Comparison of ENCODE assay signal across 25 cellular contexts in the genomic region with DNA sequence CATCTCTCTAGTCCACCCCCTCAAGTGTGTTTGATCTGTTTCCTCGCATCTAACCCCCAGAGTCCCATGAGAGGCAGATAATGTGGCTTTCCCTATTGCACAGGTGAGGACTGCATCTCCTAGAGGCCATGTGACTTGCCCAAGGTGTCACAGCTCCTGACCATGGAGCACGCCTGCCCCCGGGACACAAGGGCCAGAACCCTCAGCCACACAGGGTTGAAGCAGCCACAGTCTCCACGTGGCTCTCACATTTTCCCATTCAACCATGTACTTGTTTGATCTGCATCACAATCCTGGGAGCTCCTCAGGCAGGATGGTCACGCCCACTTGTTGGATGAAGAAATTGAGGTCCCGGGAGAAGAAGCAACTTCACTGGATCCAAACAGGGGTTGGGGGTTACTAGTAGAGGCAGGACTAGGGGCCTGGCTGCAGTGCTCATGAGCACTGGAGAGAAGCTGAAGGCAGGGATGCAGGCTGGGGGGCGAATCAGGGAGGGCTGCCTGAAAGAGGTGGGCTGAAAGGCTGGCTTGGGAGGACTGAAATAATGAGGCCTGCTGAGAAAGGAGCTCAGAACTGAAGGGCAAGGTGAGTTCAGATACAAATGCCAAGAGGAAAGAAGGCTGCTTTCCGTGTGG.
A peak's percentile ranks its signal among the peaks of the same experiment; 100 is the strongest.
DNase-seq lines count a peak whose midpoint lies in the region; ATAC-seq and TF ChIP-seq lines count a peak whose summit lies in the region.
"Had no signal": no experiment of that assay in that cellular context is flagged by ENCODE, and none has a peak within 500 bp of the region (broad histone marks: within the 10 kb centered on the region; RNA-seq: fewer than 3 reads in every experiment).

No MANE protein-coding gene starts in this region.

- no peak overlapping the region for H3K27ac ChIP-seq in upper lobe of right lung
- H3K27ac ChIP-seq: 22Rv1 had no signal

- no peaks in the 10 kb centered on the region for H3K9me3 ChIP-seq in upper lobe of right lung
- H3K9me3 ChIP-seq: BLaER1 treated with 17β-estradiol and CSF1 and Interleukin-3, amounts not matched to agents 10 nM and 100 nM; Caco-2 had no signal

- TF ChIP-seq CTCF in upper lobe of right lung (IDR thresholded peaks at IDR 0.05), result no peak

- no peak overlapping the region for H3K27ac Mint-ChIP-seq in activated CD8-positive, alpha-beta T cell treated with anti-CD3 and anti-CD28 coated beads, Interleukin-2, amount 10 ng/mL, durations not matched to agents 7 days and 5 days
- H3K27ac Mint-ChIP-seq: CD4-positive, alpha-beta memory T cell; IgD-negative memory B cell had no signal

- DNase-seq in activated effector memory CD4-positive, alpha-beta T cell treated with anti-CD3 and anti-CD28 coated beads, Interleukin-2, amount 50 U/mL, for 16 hours, result peak; percentile 34
- no peak for DNase-seq in activated effector memory CD4-positive, alpha-beta T cell treated with Interleukin-2 at 50 U/mL for 16 hours
- DNase-seq in ecto neural progenitor cell (ENCODE audit: low spot score) (peak; percentile 27), mesenteric fat pad (ENCODE audit: low spot score) (peak; percentile 65), upper lobe of right lung (peak; percentile 27), NCI-H1092 treated with DMSO at 0.1 percent for 48 hours (lab: John Stamatoyannopoulos, UW) (no peak)
- DNase-seq in activated CD8-positive, alpha-beta T cell treated with anti-CD3 and anti-CD28 coated beads, Interleukin-2, amount 10 ng/mL, durations not matched to agents 7 days and 5 days, result no peak
- DNase-seq: Caco-2; CD4-positive, alpha-beta memory T cell; DMS 273 treated with DMSO at 0.1 percent for 48 hours; DMS79 treated with DMSO at 0.1 percent for 48 hours; HCEC 1CT; Karpas-422; MV-4-11; NCI-H1694 treated with DMSO at 0.1 percent for 48 hours; NCI-H446; NCI-H526 treated with DMSO at 0.1 percent for 48 hours; PC-3; RPMI8226; SHP77 had no signal

- no peaks in the 10 kb centered on the region for H3K36me3 ChIP-seq in upper lobe of right lung
- H3K36me3 ChIP-seq: BLaER1 treated with 17β-estradiol and CSF1 and Interleukin-3, amounts not matched to agents 10 nM and 100 nM had no signal

- H3K4me1 Mint-ChIP-seq in activated CD8-positive, alpha-beta T cell treated with anti-CD3 and anti-CD28 coated beads, Interleukin-2, amount 10 ng/mL, durations not matched to agents 7 days and 5 days (ENCODE audit: low read depth), result no peaks in the 10 kb centered on the region
- H3K4me1 Mint-ChIP-seq: CD4-positive, alpha-beta memory T cell; IgD-negative memory B cell had no signal

- CTCF ChIA-PET in activated CD8-positive, alpha-beta T cell treated with anti-CD3 and anti-CD28 coated beads, Interleukin-2, amount 10 ng/mL, durations not matched to agents 7 days and 5 days (lab: Charles Lee), result no interaction called here

- no peak overlapping the region for H3K4me3 Mint-ChIP-seq in activated CD8-positive, alpha-beta T cell treated with anti-CD3 and anti-CD28 coated beads, Interleukin-2, amount 10 ng/mL, durations not matched to agents 7 days and 5 days
- H3K4me3 Mint-ChIP-seq: CD4-positive, alpha-beta memory T cell; IgD-negative memory B cell had no signal

- H3K27me3 Mint-ChIP-seq in activated CD8-positive, alpha-beta T cell treated with anti-CD3 and anti-CD28 coated beads, Interleukin-2, amount 10 ng/mL, durations not matched to agents 7 days and 5 days (ENCODE audit: low read depth), result peaks cover 7% of the 10 kb centered on the region

- H3K4me1 ChIP-seq in upper lobe of right lung, result no peaks in the 10 kb centered on the region
- H3K4me1 ChIP-seq: Caco-2 had no signal

- ATAC-seq in upper lobe of right lung, result no peak
- no peak for ATAC-seq in GM19328 (IDR thresholded peaks at IDR 0.05; ENCODE audit: unreplicated experiment)
- no peak for ATAC-seq in activated CD8-positive, alpha-beta T cell treated with anti-CD3 and anti-CD28 coated beads, Interleukin-2, amount 10 ng/mL, durations not matched to agents 7 days and 5 days
- ATAC-seq: GM12878, PC-3 had no signal

- no peaks in the 10 kb centered on the region for H3K36me3 Mint-ChIP-seq in activated CD8-positive, alpha-beta T cell treated with anti-CD3 and anti-CD28 coated beads, Interleukin-2, amount 10 ng/mL, durations not matched to agents 7 days and 5 days (ENCODE audit: low read depth)
- H3K36me3 Mint-ChIP-seq: CD4-positive, alpha-beta memory T cell; IgD-negative memory B cell had no signal

- peaks cover 4% of the 10 kb centered on the region for H3K27me3 ChIP-seq in upper lobe of right lung
- H3K27me3 ChIP-seq: BLaER1 treated with 17β-estradiol and CSF1 and Interleukin-3, amounts not matched to agents 10 nM and 100 nM had no signal

- H3K9me3 Mint-ChIP-seq in activated CD8-positive, alpha-beta T cell treated with anti-CD3 and anti-CD28 coated beads, Interleukin-2, amount 10 ng/mL, durations not matched to agents 7 days and 5 days (ENCODE audit: insufficient read depth), result no peaks in the 10 kb centered on the region
- H3K9me3 Mint-ChIP-seq: CD4-positive, alpha-beta memory T cell; IgD-negative memory B cell had no signal

- POLR2A ChIA-PET in activated CD8-positive, alpha-beta T cell treated with anti-CD3 and anti-CD28 coated beads, Interleukin-2, amount 10 ng/mL, durations not matched to agents 7 days and 5 days (lab: Charles Lee), result no interaction called here

- no peak overlapping the region for H3K4me3 ChIP-seq in upper lobe of right lung
- H3K4me3 ChIP-seq: BLaER1 treated with 17β-estradiol and CSF1 and Interleukin-3, amounts not matched to agents 10 nM and 100 nM; GM12878 had no signal

- intact Hi-C loops in upper lobe of right lung (cut with DNase I), result no loop called here

Comparison
In these comparisons a context has a peak if more than half of its experiments do, and no peak if none do; other contexts are left out.
1. DNase-seq: peak in activated effector memory CD4-positive, alpha-beta T cell treated with anti-CD3 and anti-CD28 coated beads, Interleukin-2, amount 50 U/mL, for 16 hours (single experiment), ecto neural progenitor cell (single experiment), mesenteric fat pad (single experiment) and upper lobe of right lung (single experiment); none in activated effector memory CD4-positive, alpha-beta T cell treated with Interleukin-2 at 50 U/mL for 16 hours (single experiment), NCI-H1092 treated with DMSO at 0.1 percent for 48 hours (single experiment) and activated CD8-positive, alpha-beta T cell treated with anti-CD3 and anti-CD28 coated beads, Interleukin-2, amount 10 ng/mL, durations not matched to agents 7 days and 5 days (single experiment).